29 cellular contexts compared by ENCODE assay signal in the genomic region with DNA sequence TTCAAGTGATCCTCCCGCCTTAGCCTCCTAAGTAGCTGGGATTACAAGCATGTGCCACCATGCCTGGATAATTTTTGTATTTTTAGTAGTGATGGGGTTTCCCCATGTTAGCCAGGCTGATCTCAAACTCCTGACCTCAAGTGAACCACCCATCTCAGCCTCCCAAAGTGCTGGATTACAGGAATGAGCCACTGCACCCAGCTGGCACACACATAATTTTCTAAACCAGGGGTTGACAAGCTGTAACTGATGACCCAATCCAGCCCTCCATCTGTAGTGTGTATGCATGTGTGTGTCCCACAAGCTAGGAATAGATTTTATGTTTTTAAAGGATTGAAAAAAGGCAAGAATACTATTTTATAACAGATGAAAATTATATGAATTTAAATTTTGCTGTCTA.
"Had no signal": no experiment of that assay in that cellular context is flagged by ENCODE, and none has a peak within 500 bp of the region (broad histone marks: within the 10 kb centered on the region; RNA-seq: fewer than 3 reads in every experiment).

No MANE protein-coding gene starts in this region.

- H3K27me3 ChIP-seq: ascending aorta, breast epithelium, cardiac muscle cell, esophagus squamous epithelium had no signal

- H3K4me1 ChIP-seq: ascending aorta, breast epithelium, esophagus squamous epithelium had no signal

- DNase-seq: activated CD4-positive, alpha-beta memory T cell treated with anti-CD3 and anti-CD28 coated beads, Interleukin-2, amount 10 ng/mL, durations not matched to agents 7 days and 5 days; activated CD4-positive, alpha-beta T cell treated with anti-CD3 and anti-CD28 coated beads for 1 hour; activated CD4-positive, alpha-beta T cell treated with anti-CD3 and anti-CD28 coated beads for 4 hours; activated CD4-positive, alpha-beta T cell treated with anti-CD3 and anti-CD28 coated beads, Interleukin-2, amount 10 ng/mL, durations not matched to agents 7 days and 5 days; activated CD4-positive, alpha-beta T cell treated with anti-CD3 and anti-CD28 coated beads, Interleukin-2, amount 50 U/mL, for 4 hours; activated CD8-positive, alpha-beta memory T cell treated with anti-CD3 and anti-CD28 coated beads, Interleukin-2, amount 50 U/mL, for 48 hours; activated gamma-delta T cell; activated naive CD4-positive, alpha-beta T cell; activated naive CD4-positive, alpha-beta T cell treated with anti-CD3 and anti-CD28 coated beads, Interleukin-2, amount 10 ng/mL, durations not matched to agents 7 days and 5 days; activated naive CD8-positive, alpha-beta T cell treated with anti-CD3 and anti-CD28 coated beads, Interleukin-2, amount 10 ng/mL, durations not matched to agents 7 days and 5 days; activated T-cell treated with anti-CD3 and anti-CD28 coated beads for 4 hours; activated T-cell treated with anti-CD3 and anti-CD28 coated beads, Interleukin-2, amount 50 U/mL, for 24 hours; activated T-cell treated with anti-CD3 and anti-CD28 coated beads, Interleukin-2, amount 50 U/mL, for 72 hours; central memory CD4-positive, alpha-beta T cell; cortex of kidney; dermis blood vessel endothelial cell; effector CD4-positive, alpha-beta T cell; effector memory CD8-positive, alpha-beta T cell; esophagus squamous epithelium; head of caudate nucleus; hippocampal formation; T-helper 2 cell had no signal

- H3K27me3 Mint-ChIP-seq: activated CD4-positive, alpha-beta memory T cell treated with anti-CD3 and anti-CD28 coated beads, Interleukin-2, amount 10 ng/mL, durations not matched to agents 7 days and 5 days; brain had no signal

- H3K4me3 ChIP-seq: ascending aorta, breast epithelium, cardiac muscle cell, esophagus squamous epithelium had no signal

- H3K4me3 Mint-ChIP-seq: activated CD4-positive, alpha-beta memory T cell treated with anti-CD3 and anti-CD28 coated beads, Interleukin-2, amount 10 ng/mL, durations not matched to agents 7 days and 5 days; activated CD4-positive, alpha-beta T cell treated with anti-CD3 and anti-CD28 coated beads, Interleukin-2, amount 10 ng/mL, durations not matched to agents 7 days and 5 days; activated naive CD4-positive, alpha-beta T cell treated with anti-CD3 and anti-CD28 coated beads, Interleukin-2, amount 10 ng/mL, durations not matched to agents 7 days and 5 days; activated naive CD8-positive, alpha-beta T cell treated with anti-CD3 and anti-CD28 coated beads, Interleukin-2, amount 10 ng/mL, durations not matched to agents 7 days and 5 days; activated T-cell treated with anti-CD3 and anti-CD28 coated beads, Interleukin-2, amount 50 U/mL, for 24 hours; activated T-cell treated with anti-CD3 and anti-CD28 coated beads, Interleukin-2, amount 50 U/mL, for 72 hours; brain; effector memory CD8-positive, alpha-beta T cell; WTC11 had no signal

- H3K4me1 Mint-ChIP-seq: activated CD4-positive, alpha-beta memory T cell treated with anti-CD3 and anti-CD28 coated beads, Interleukin-2, amount 10 ng/mL, durations not matched to agents 7 days and 5 days; activated CD4-positive, alpha-beta T cell treated with anti-CD3 and anti-CD28 coated beads, Interleukin-2, amount 10 ng/mL, durations not matched to agents 7 days and 5 days; activated naive CD4-positive, alpha-beta T cell treated with anti-CD3 and anti-CD28 coated beads, Interleukin-2, amount 10 ng/mL, durations not matched to agents 7 days and 5 days; activated naive CD8-positive, alpha-beta T cell treated with anti-CD3 and anti-CD28 coated beads, Interleukin-2, amount 10 ng/mL, durations not matched to agents 7 days and 5 days; WTC11 had no signal

- H3K27ac Mint-ChIP-seq: activated CD4-positive, alpha-beta memory T cell treated with anti-CD3 and anti-CD28 coated beads, Interleukin-2, amount 10 ng/mL, durations not matched to agents 7 days and 5 days; activated CD4-positive, alpha-beta T cell treated with anti-CD3 and anti-CD28 coated beads, Interleukin-2, amount 10 ng/mL, durations not matched to agents 7 days and 5 days; activated naive CD4-positive, alpha-beta T cell treated with anti-CD3 and anti-CD28 coated beads, Interleukin-2, amount 10 ng/mL, durations not matched to agents 7 days and 5 days; activated naive CD4-positive, alpha-beta T cell treated with anti-CD3 and anti-CD28 coated beads, Interleukin-2, amount 50 U/mL, for 72 hours; activated naive CD8-positive, alpha-beta T cell treated with anti-CD3 and anti-CD28 coated beads, Interleukin-2, amount 10 ng/mL, durations not matched to agents 7 days and 5 days; activated T-cell treated with anti-CD3 and anti-CD28 coated beads, Interleukin-2, amount 50 U/mL, for 24 hours; activated T-cell treated with anti-CD3 and anti-CD28 coated beads, Interleukin-2, amount 50 U/mL, for 72 hours; brain; effector memory CD8-positive, alpha-beta T cell; WTC11 had no signal

- H3K36me3 Mint-ChIP-seq: activated naive CD4-positive, alpha-beta T cell treated with anti-CD3 and anti-CD28 coated beads, Interleukin-2, amount 10 ng/mL, durations not matched to agents 7 days and 5 days; activated naive CD4-positive, alpha-beta T cell treated with anti-CD3 and anti-CD28 coated beads, Interleukin-2, amount 50 U/mL, for 72 hours; activated naive CD8-positive, alpha-beta T cell treated with anti-CD3 and anti-CD28 coated beads, Interleukin-2, amount 10 ng/mL, durations not matched to agents 7 days and 5 days; brain; WTC11 had no signal

- H3K9me3 ChIP-seq: ascending aorta, breast epithelium, esophagus squamous epithelium had no signal

- ATAC-seq: activated naive CD4-positive, alpha-beta T cell treated with anti-CD3 and anti-CD28 coated beads, Interleukin-2, amount 50 U/mL, for 72 hours; activated T-cell treated with anti-CD3 and anti-CD28 coated beads, Interleukin-2, amount 50 U/mL, for 72 hours; effector memory CD8-positive, alpha-beta T cell; WTC11 had no signal

- H3K27ac ChIP-seq: ascending aorta, breast epithelium, cardiac muscle cell, epithelial cell of prostate, esophagus squamous epithelium had no signal

- H3K36me3 ChIP-seq: ascending aorta, breast epithelium, cardiac muscle cell, esophagus squamous epithelium had no signal
